Comparison of ENCODE assay signal across 1 cellular context in genomic region chr3:44232407-44232806, GRCh38.
TF ChIP-seq lines count a peak whose summit lies in the region.

No MANE protein-coding gene starts in this region.

TF ChIP-seq in endothelial cell of umbilical vein, 7 proteins besides CTCF, POLR2A, EP300 and RAD21:
- TF ChIP-seq GATA2 (IDR thresholded peaks at IDR 0.05; ENCODE audit: insufficient read depth, insufficient read length, low read depth, low read length): no peak
- no peak for TF ChIP-seq JUN (IDR thresholded peaks at IDR 0.05; ENCODE audit: borderline replicate concordance, insufficient read depth, insufficient read length, low read depth)
- TF ChIP-seq, protein P1, sequence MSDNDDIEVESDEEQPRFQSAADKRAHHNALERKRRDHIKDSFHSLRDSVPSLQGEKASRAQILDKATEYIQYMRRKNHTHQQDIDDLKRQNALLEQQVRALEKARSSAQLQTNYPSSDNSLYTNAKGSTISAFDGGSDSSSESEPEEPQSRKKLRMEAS (IDR thresholded peaks at IDR 0.05; ENCODE audit: insufficient read depth, insufficient read length): no peak
- no peak for TF ChIP-seq EZH2 (IDR thresholded peaks at IDR 0.05; ENCODE audit: borderline replicate concordance, low read depth, low read length, severe bottlenecking)
- no peak for TF ChIP-seq FOS (IDR thresholded peaks at IDR 0.05; ENCODE audit: borderline replicate concordance, insufficient read depth, low read length)
- TF ChIP-seq MYC (IDR thresholded peaks at IDR 0.05; ENCODE audit: low read depth, low read length): no peak
- no peak for TF ChIP-seq POLR2AphosphoS5 (IDR thresholded peaks at IDR 0.05; ENCODE audit: insufficient read depth, low read depth, low read length)
